In genomic region chr9:113675475-113675941, GRCh38 we compare ENCODE assay signal across 9 cellular contexts.
DNase-seq lines count a peak whose midpoint lies in the region; ATAC-seq, FAIRE-seq and TF ChIP-seq lines count a peak whose summit lies in the region.
"Had no signal": no experiment of that assay in that cellular context is flagged by ENCODE, and none has a peak within 500 bp of the region (broad histone marks: within the 10 kb centered on the region; RNA-seq: fewer than 3 reads in every experiment).

No MANE protein-coding gene starts in this region.

- no peaks in the 10 kb centered on the region for H4K20me1 ChIP-seq in mammary epithelial cell (ENCODE audit: insufficient read depth, low read length)

- in situ Hi-C loops in mammary epithelial cell (cut with MboI; ENCODE audit: low sequenced_read_pairs in 2 of 2) (no loop called here), HAP-1 (cut with MboI; ENCODE audit: low sequenced_read_pairs) (no loop called here)

- peak; percentile 79 for ATAC-seq in lung (ENCODE audit: insufficient read depth, low FRiP score)
- no peak for ATAC-seq in GM21390 (IDR thresholded peaks at IDR 0.05; ENCODE audit: unreplicated experiment)

- H2AFZ ChIP-seq in mammary epithelial cell (ENCODE audit: low read depth, low read length) = no peak overlapping the region

- H3K27me3 ChIP-seq in mammary epithelial cell (ENCODE audit: insufficient read depth, low read length) (no peaks in the 10 kb centered on the region), lung (ENCODE audit: control insufficient read depth, insufficient read depth) (no peaks in the 10 kb centered on the region), HAP-1 (ENCODE audit: low read depth) (peaks cover 41% of the 10 kb centered on the region)

- TF ChIP-seq CTCF in mammary epithelial cell (conservative IDR thresholded peaks at IDR 0.05 in 1 of 2, IDR thresholded peaks at IDR 0.05 in 1 of 2; ENCODE audit: extremely low read depth in 1 of 2, insufficient read depth in 1 of 2, low read depth in 1 of 2, low read length in 2 of 2) = no peak
- no peak for TF ChIP-seq CTCF in lung (IDR thresholded peaks at IDR 0.05; ENCODE audit: control extremely low read depth, extremely low read depth)

- no TSS peak for BruUV-seq in mammary epithelial cell (replicated peaks; lab: Mats Ljungman, UMichigan)

- 89% methylated on average over 9 of the region's 10 CpGs for WGBS in mammary epithelial cell (ENCODE audit: low coverage, missing lambda C conversion rate)
- WGBS in lung, 2 donors = 55 to 63% methylated on average over 10 of the region's 10 CpGs

- H3K27ac ChIP-seq in mammary epithelial cell (ENCODE audit: insufficient read depth, low read depth, low read length) (no peak overlapping the region), lung (ENCODE audit: low read depth in 1 of 2, low read length in 1 of 2) (peak overlapping the region in 1 of 2 donors; percentile 1)

- peak; percentile 9 for FAIRE-seq in HTR-8/SVneo (lab: Jason Lieb, UNC)

- DNase-seq in A172 (ENCODE audit: low spot score) = peak; percentile 97
- DNase-seq in HTR-8/SVneo (ENCODE audit: insufficient read length, low spot score) = peak; percentile 63
- peak; percentile 86 for DNase-seq in mammary epithelial cell
- peak; percentile 58 for DNase-seq in lung (ENCODE audit: low spot score)
- no peak for DNase-seq in HAP-1 (ENCODE audit: low spot score in 2 of 2)
- no peak for DNase-seq in SHP77 treated with DMSO at 0.1 percent for 48 hours (lab: John Stamatoyannopoulos, UW)
- no peak for DNase-seq in activated T-cell treated with anti-CD3 and anti-CD28 coated beads, Interleukin-2, amount 50 U/mL, for 1 hour
- DNase-seq: DMS79 treated with DMSO at 0.1 percent for 48 hours had no signal

- H3K9ac ChIP-seq in mammary epithelial cell (ENCODE audit: insufficient read depth, low read length) = no peak overlapping the region

- intact Hi-C loops in mammary epithelial cell (cut with micrococcal nuclease) = no loop called here

- CTCF ChIA-PET in mammary epithelial cell (lab: Charles Lee; ENCODE audit: low non-redundant PET) = no interaction called here

- no peaks in the 10 kb centered on the region for H3K79me2 ChIP-seq in mammary epithelial cell (ENCODE audit: insufficient read depth, low read length)

- dilution Hi-C loops in mammary epithelial cell (cut with HindIII; ENCODE audit: low sequenced_read_pairs) = no loop called here

- H3K4me3 ChIP-seq in mammary epithelial cell (replicated peaks in 1 of 3; ENCODE audit: insufficient read depth in 1 of 3, low read depth in 2 of 3, low read length in 3 of 3) (no peak overlapping the region), lung (no peak overlapping the region), HAP-1 (no peak overlapping the region)

- H3K9me3 ChIP-seq in mammary epithelial cell (replicated peaks; ENCODE audit: insufficient read depth, low read length) (no peaks in the 10 kb centered on the region), lung (ENCODE audit: control insufficient read depth in 2 of 2, insufficient read depth in 1 of 2, low read length in 1 of 2) (no peaks in the 10 kb centered on the region), HAP-1 (no peaks in the 10 kb centered on the region)

- H3K4me1 ChIP-seq in mammary epithelial cell (ENCODE audit: insufficient read depth, low read length) = peaks cover 2% of the 10 kb centered on the region
- no peaks in the 10 kb centered on the region for H3K4me1 ChIP-seq in lung (ENCODE audit: control insufficient read depth in 2 of 2, insufficient read depth in 2 of 2, low read length in 2 of 2)
- H3K4me1 ChIP-seq in HAP-1 = no peaks in the 10 kb centered on the region

- H3K36me3 ChIP-seq in mammary epithelial cell (ENCODE audit: insufficient read depth, low read length) (no peaks in the 10 kb centered on the region), lung (ENCODE audit: control insufficient read depth in 2 of 2, insufficient read depth in 2 of 2, low read length in 2 of 2) (no peaks in the 10 kb centered on the region), HAP-1 (replicated peaks) (no peaks in the 10 kb centered on the region)

- H3K4me2 ChIP-seq in mammary epithelial cell (ENCODE audit: insufficient read depth, low read depth, low read length) = no peak overlapping the region

Comparison
In these comparisons a context has a peak if more than half of its experiments do, and no peak if none do; other contexts are left out.
1. DNase-seq: peak in A172 (single experiment), HTR-8/SVneo (single experiment), mammary epithelial cell (single experiment) and lung (single experiment); none in HAP-1 (0 of 2), SHP77 treated with DMSO at 0.1 percent for 48 hours (single experiment) and activated T-cell treated with anti-CD3 and anti-CD28 coated beads, Interleukin-2, amount 50 U/mL, for 1 hour (single experiment).